Comparison of ENCODE assay signal across 8 cellular contexts in genomic region chr2:241009601-241010530, GRCh38. TPM values are rescaled to one million over a fixed set of nuclear protein-coding genes. Genes with fewer than 3 reads are reported as not detected.
DNase-seq lines count a peak whose midpoint lies in the region; ATAC-seq and TF ChIP-seq lines count a peak whose summit lies in the region.

No MANE protein-coding gene starts in this region.

- H3K4me1 Mint-ChIP-seq in activated CD4-positive, alpha-beta T cell treated with anti-CD3 and anti-CD28 coated beads, Interleukin-2, amount 10 ng/mL, durations not matched to agents 7 days and 5 days, result peaks cover 22% of the 10 kb centered on the region
- H3K4me1 Mint-ChIP-seq in stimulated activated naive CD8-positive, alpha-beta T cell treated with anti-CD3 and anti-CD28 coated beads, Interleukin-15, Interleukin-2, amounts not matched to agents 100 ng/mL and 50 ng/mL, for 24 hours (ENCODE audit: low read depth), result peaks cover 39% of the 10 kb centered on the region

- H3K4me1 ChIP-seq in effector memory CD4-positive, alpha-beta T cell (ENCODE audit: control insufficient read depth, insufficient read depth, low read length, poor library complexity, severe bottlenecking), result peaks cover 16% of the 10 kb centered on the region
- peaks cover 30% of the 10 kb centered on the region for H3K4me1 ChIP-seq in lower lobe of right lung

- peaks cover 3% of the 10 kb centered on the region for H3K36me3 Mint-ChIP-seq in activated CD4-positive, alpha-beta T cell treated with anti-CD3 and anti-CD28 coated beads, Interleukin-2, amount 10 ng/mL, durations not matched to agents 7 days and 5 days (ENCODE audit: low read depth)
- H3K36me3 Mint-ChIP-seq in stimulated activated naive CD8-positive, alpha-beta T cell treated with anti-CD3 and anti-CD28 coated beads, Interleukin-15, Interleukin-2, amounts not matched to agents 100 ng/mL and 50 ng/mL, for 24 hours (ENCODE audit: low read depth), result peaks cover 9% of the 10 kb centered on the region

- H3K4me3 ChIP-seq in effector memory CD4-positive, alpha-beta T cell (ENCODE audit: insufficient read depth, low read depth, low read length, poor library complexity, severe bottlenecking), result peak overlapping the region; percentile 32
- H3K4me3 ChIP-seq in lower lobe of right lung, result peak overlapping the region; percentile 35

- H3K27me3 Mint-ChIP-seq in activated CD4-positive, alpha-beta T cell treated with anti-CD3 and anti-CD28 coated beads, Interleukin-2, amount 10 ng/mL, durations not matched to agents 7 days and 5 days, result peaks cover 11% of the 10 kb centered on the region
- H3K27me3 Mint-ChIP-seq in stimulated activated naive CD8-positive, alpha-beta T cell treated with anti-CD3 and anti-CD28 coated beads, Interleukin-15, Interleukin-2, amounts not matched to agents 100 ng/mL and 50 ng/mL, for 24 hours, result no peaks in the 10 kb centered on the region

- no peak overlapping the region for H3K27ac ChIP-seq in effector memory CD4-positive, alpha-beta T cell (ENCODE audit: insufficient read depth, low read length, poor library complexity, severe bottlenecking)
- peak overlapping the region; percentile 73 for H3K27ac ChIP-seq in lower lobe of right lung

- DNase-seq in NCI-H2227 (lab: John Stamatoyannopoulos, UW; ENCODE audit: unreplicated experiment) (peak; percentile 37), NCI-H2227 treated with DMSO at 0.1 percent for 48 hours (lab: John Stamatoyannopoulos, UW) (no peak), lower lobe of right lung (peak; percentile 66)
- DNase-seq in activated CD4-positive, alpha-beta T cell treated with anti-CD3 and anti-CD28 coated beads, Interleukin-2, amount 10 ng/mL, durations not matched to agents 7 days and 5 days, result peak; percentile 68
- DNase-seq in effector memory CD4-positive, alpha-beta T cell, result no peak

- CTCF ChIA-PET in activated CD4-positive, alpha-beta T cell treated with anti-CD3 and anti-CD28 coated beads, Interleukin-2, amount 10 ng/mL, durations not matched to agents 7 days and 5 days (lab: Charles Lee), result interaction anchor here (0.7 to 1.0 kb wide), 2 partner anchors 12 to 130 kb away, joined by 3 to 4 read pairs; no protein-coding TSS in a partner anchor

- H3K9me3 Mint-ChIP-seq in activated CD4-positive, alpha-beta T cell treated with anti-CD3 and anti-CD28 coated beads, Interleukin-2, amount 10 ng/mL, durations not matched to agents 7 days and 5 days, result peaks cover 12% of the 10 kb centered on the region
- H3K9me3 Mint-ChIP-seq in stimulated activated naive CD8-positive, alpha-beta T cell treated with anti-CD3 and anti-CD28 coated beads, Interleukin-15, Interleukin-2, amounts not matched to agents 100 ng/mL and 50 ng/mL, for 24 hours, result peaks cover 10% of the 10 kb centered on the region

- peak overlapping the region; percentile 38 for H3K4me3 Mint-ChIP-seq in activated CD4-positive, alpha-beta T cell treated with anti-CD3 and anti-CD28 coated beads, Interleukin-2, amount 10 ng/mL, durations not matched to agents 7 days and 5 days
- peak overlapping the region; percentile 64 for H3K4me3 Mint-ChIP-seq in stimulated activated naive CD8-positive, alpha-beta T cell treated with anti-CD3 and anti-CD28 coated beads, Interleukin-15, Interleukin-2, amounts not matched to agents 100 ng/mL and 50 ng/mL, for 24 hours

- peak; percentile 73 to 78 for ATAC-seq in lower lobe of right lung
- ATAC-seq in GM19035 (IDR thresholded peaks at IDR 0.05; ENCODE audit: unreplicated experiment), result no peak
- no peak for ATAC-seq in HG03432 (IDR thresholded peaks at IDR 0.05; ENCODE audit: unreplicated experiment)

- H3K27ac Mint-ChIP-seq in activated CD4-positive, alpha-beta T cell treated with anti-CD3 and anti-CD28 coated beads, Interleukin-2, amount 10 ng/mL, durations not matched to agents 7 days and 5 days, result peak overlapping the region; percentile 91
- H3K27ac Mint-ChIP-seq in stimulated activated naive CD8-positive, alpha-beta T cell treated with anti-CD3 and anti-CD28 coated beads, Interleukin-15, Interleukin-2, amounts not matched to agents 100 ng/mL and 50 ng/mL, for 24 hours, result peak overlapping the region; percentile 78

- no peaks in the 10 kb centered on the region for H3K9me3 ChIP-seq in effector memory CD4-positive, alpha-beta T cell (ENCODE audit: control insufficient read depth, low read length)
- peaks cover 5% of the 10 kb centered on the region for H3K9me3 ChIP-seq in lower lobe of right lung

- H3K36me3 ChIP-seq in effector memory CD4-positive, alpha-beta T cell (ENCODE audit: control insufficient read depth, insufficient read depth, low read length), result no peaks in the 10 kb centered on the region
- H3K36me3 ChIP-seq in lower lobe of right lung, result no peaks in the 10 kb centered on the region

- POLR2A ChIA-PET in activated CD4-positive, alpha-beta T cell treated with anti-CD3 and anti-CD28 coated beads, Interleukin-2, amount 10 ng/mL, durations not matched to agents 7 days and 5 days (lab: Charles Lee), result no interaction called here

- intact Hi-C loops in lower lobe of right lung (cut with DNase I), result no loop called here

- TF ChIP-seq CTCF in lower lobe of right lung (IDR thresholded peaks at IDR 0.05), result peak; percentile 13

- H3K27me3 ChIP-seq in effector memory CD4-positive, alpha-beta T cell (replicated peaks; ENCODE audit: control insufficient read depth, insufficient read depth, low read length, poor library complexity, severe bottlenecking), result no peaks in the 10 kb centered on the region
- no peaks in the 10 kb centered on the region for H3K27me3 ChIP-seq in lower lobe of right lung (ENCODE audit: low read depth)

RNA-seq across cellular contexts. Expression of gene SNED1, which starts 11.4 kb away (rescaled TPM):
- 1 to 10 TPM; 6.1 to 8.6 TPM for total RNA-seq in activated CD4-positive, alpha-beta T cell treated with anti-CD3 and anti-CD28 coated beads, Interleukin-2, amount 10 ng/mL, durations not matched to agents 7 days and 5 days
- 36.2 TPM for total RNA-seq in lower lobe of right lung

Comparison
In these comparisons a context has a peak if more than half of its experiments do, and no peak if none do; other contexts are left out.
1. DNase-seq: peak in NCI-H2227 (single experiment), activated CD4-positive, alpha-beta T cell treated with anti-CD3 and anti-CD28 coated beads, Interleukin-2, amount 10 ng/mL, durations not matched to agents 7 days and 5 days (single experiment) and lower lobe of right lung (single experiment); none in NCI-H2227 treated with DMSO at 0.1 percent for 48 hours (single experiment) and effector memory CD4-positive, alpha-beta T cell (0 of 3).
2. ATAC-seq: peak in lower lobe of right lung (2 of 2); none in GM19035 (single experiment) and HG03432 (single experiment).